9 cellular contexts compared by ENCODE assay signal in genomic region chr6:133889557-133890301, GRCh38. TPM values are rescaled to one million over a fixed set of nuclear protein-coding genes. Genes with fewer than 3 reads are reported as not detected.
DNase-seq lines count a peak whose midpoint lies in the region; ATAC-seq and TF ChIP-seq lines count a peak whose summit lies in the region.
"Had no signal": no experiment of that assay in that cellular context is flagged by ENCODE, and none has a peak within 500 bp of the region (broad histone marks: within the 10 kb centered on the region; RNA-seq: fewer than 3 reads in every experiment).

No MANE protein-coding gene starts in this region.

- ATAC-seq in left lung (peak; percentile 48), GM19395 (IDR thresholded peaks at IDR 0.05; ENCODE audit: unreplicated experiment) (no peak)

- H3K9ac ChIP-seq in NT2/D1 (ENCODE audit: insufficient read length, low read depth), result peak overlapping the region; percentile 52

- H3K27ac Mint-ChIP-seq in stimulated activated naive CD8-positive, alpha-beta T cell treated with anti-CD3 and anti-CD28 coated beads, Interleukin-15, Interleukin-2, amounts not matched to agents 100 ng/mL and 50 ng/mL, for 24 hours, result no peak overlapping the region

- DNase-seq in NT2/D1 (ENCODE audit: low read depth, low spot score), result no peak
- DNase-seq in dedifferentiated amniotic fluid mesenchymal stem cell (ENCODE audit: extremely low spot score), result peak; percentile 55
- DNase-seq in left lung, result peak in 1 of 2 donors; percentile 78
- DNase-seq in NCI-H1436 treated with DMSO at 0.1 percent for 48 hours (lab: John Stamatoyannopoulos, UW), result no peak
- no peak for DNase-seq in central memory CD4-positive, alpha-beta T cell
- DNase-seq: Kasumi-1, SW 1271 had no signal

- H3K4me1 Mint-ChIP-seq in stimulated activated naive CD8-positive, alpha-beta T cell treated with anti-CD3 and anti-CD28 coated beads, Interleukin-15, Interleukin-2, amounts not matched to agents 100 ng/mL and 50 ng/mL, for 24 hours (ENCODE audit: low read depth), result peaks cover 43% of the 10 kb centered on the region

- no peaks in the 10 kb centered on the region for H3K9me3 Mint-ChIP-seq in stimulated activated naive CD8-positive, alpha-beta T cell treated with anti-CD3 and anti-CD28 coated beads, Interleukin-15, Interleukin-2, amounts not matched to agents 100 ng/mL and 50 ng/mL, for 24 hours

- H3K27me3 Mint-ChIP-seq in stimulated activated naive CD8-positive, alpha-beta T cell treated with anti-CD3 and anti-CD28 coated beads, Interleukin-15, Interleukin-2, amounts not matched to agents 100 ng/mL and 50 ng/mL, for 24 hours, result peaks cover 92% of the 10 kb centered on the region

- no peaks in the 10 kb centered on the region for H3K9me3 ChIP-seq in NT2/D1 (ENCODE audit: insufficient read depth, low read length)
- H3K9me3 ChIP-seq in left lung, result no peaks in the 10 kb centered on the region

- no peaks in the 10 kb centered on the region for H3K36me3 ChIP-seq in NT2/D1 (ENCODE audit: insufficient read depth, insufficient read length, low read length)
- H3K36me3 ChIP-seq in left lung, result no peaks in the 10 kb centered on the region

- H3K27ac ChIP-seq in left lung, result peak overlapping the region; percentile 71 to 84

- H3K4me3 ChIP-seq in NT2/D1 (ENCODE audit: insufficient read length, low read depth), result peak overlapping the region; percentile 67
- H3K4me3 ChIP-seq in left lung, result peak overlapping the region; percentile 23 to 37

- H3K27me3 ChIP-seq in NT2/D1 (ENCODE audit: insufficient read depth, insufficient read length), result peaks cover 74% of the 10 kb centered on the region
- H3K27me3 ChIP-seq in left lung, result peaks cover 58 to 100% of the 10 kb centered on the region in 2 donors

- no peaks in the 10 kb centered on the region for H3K36me3 Mint-ChIP-seq in stimulated activated naive CD8-positive, alpha-beta T cell treated with anti-CD3 and anti-CD28 coated beads, Interleukin-15, Interleukin-2, amounts not matched to agents 100 ng/mL and 50 ng/mL, for 24 hours (ENCODE audit: low read depth)

- H3K4me1 ChIP-seq in NT2/D1 (ENCODE audit: insufficient read depth, insufficient read length) (no peaks in the 10 kb centered on the region), left lung (no peaks in the 10 kb centered on the region)

- intact Hi-C loops in left lung (cut with DNase I), result no loop called here

- TF ChIP-seq CTCF in left lung (IDR thresholded peaks at IDR 0.05), result no peak

- peak overlapping the region; percentile 52 for H3K4me3 Mint-ChIP-seq in stimulated activated naive CD8-positive, alpha-beta T cell treated with anti-CD3 and anti-CD28 coated beads, Interleukin-15, Interleukin-2, amounts not matched to agents 100 ng/mL and 50 ng/mL, for 24 hours

RNA-seq across cellular contexts. Expression of gene TCF21, which starts 0.8 kb away (rescaled TPM):
- total RNA-seq in left lung, result 10 to 100 TPM; 21.7 to 41.6 TPM
